1 cellular context compared by ENCODE assay signal in the genomic region with DNA sequence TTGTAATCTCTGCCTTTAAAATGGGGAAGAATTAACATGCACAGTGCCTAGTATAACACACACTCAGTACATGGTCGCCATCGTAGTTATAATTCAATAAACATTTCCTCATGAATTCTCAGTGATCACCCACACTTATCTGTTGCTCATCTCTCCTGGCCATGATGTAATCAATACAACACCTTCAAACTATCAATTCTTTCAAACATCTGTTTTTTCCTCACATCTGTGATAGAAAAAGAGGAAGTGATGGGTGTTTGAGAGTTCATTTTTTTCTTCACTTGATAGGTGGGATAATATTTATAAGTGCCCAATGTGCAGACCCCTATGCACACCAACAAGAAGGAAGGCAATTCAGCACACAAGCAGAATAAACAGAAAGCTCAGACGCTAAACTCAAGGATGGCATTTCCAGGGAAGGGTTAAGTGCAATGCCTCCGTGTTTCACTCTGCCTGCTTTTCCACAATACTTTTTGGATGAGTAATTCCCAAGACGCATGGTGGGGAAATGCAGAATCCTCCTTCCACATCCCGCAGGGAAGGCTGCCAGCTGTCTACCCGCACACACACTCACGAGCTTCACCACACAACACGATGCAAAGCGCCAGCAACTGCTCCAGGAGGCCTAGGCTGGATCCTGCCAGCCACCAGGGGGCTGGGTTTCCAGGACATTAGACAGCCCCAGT.
TF ChIP-seq lines count a peak whose summit lies in the region.

No MANE protein-coding gene starts in this region.

TF ChIP-seq in K562, 482 proteins besides CTCF, POLR2A, EP300 and RAD21 (continued from another document):
- TF ChIP-seq, protein P1, sequence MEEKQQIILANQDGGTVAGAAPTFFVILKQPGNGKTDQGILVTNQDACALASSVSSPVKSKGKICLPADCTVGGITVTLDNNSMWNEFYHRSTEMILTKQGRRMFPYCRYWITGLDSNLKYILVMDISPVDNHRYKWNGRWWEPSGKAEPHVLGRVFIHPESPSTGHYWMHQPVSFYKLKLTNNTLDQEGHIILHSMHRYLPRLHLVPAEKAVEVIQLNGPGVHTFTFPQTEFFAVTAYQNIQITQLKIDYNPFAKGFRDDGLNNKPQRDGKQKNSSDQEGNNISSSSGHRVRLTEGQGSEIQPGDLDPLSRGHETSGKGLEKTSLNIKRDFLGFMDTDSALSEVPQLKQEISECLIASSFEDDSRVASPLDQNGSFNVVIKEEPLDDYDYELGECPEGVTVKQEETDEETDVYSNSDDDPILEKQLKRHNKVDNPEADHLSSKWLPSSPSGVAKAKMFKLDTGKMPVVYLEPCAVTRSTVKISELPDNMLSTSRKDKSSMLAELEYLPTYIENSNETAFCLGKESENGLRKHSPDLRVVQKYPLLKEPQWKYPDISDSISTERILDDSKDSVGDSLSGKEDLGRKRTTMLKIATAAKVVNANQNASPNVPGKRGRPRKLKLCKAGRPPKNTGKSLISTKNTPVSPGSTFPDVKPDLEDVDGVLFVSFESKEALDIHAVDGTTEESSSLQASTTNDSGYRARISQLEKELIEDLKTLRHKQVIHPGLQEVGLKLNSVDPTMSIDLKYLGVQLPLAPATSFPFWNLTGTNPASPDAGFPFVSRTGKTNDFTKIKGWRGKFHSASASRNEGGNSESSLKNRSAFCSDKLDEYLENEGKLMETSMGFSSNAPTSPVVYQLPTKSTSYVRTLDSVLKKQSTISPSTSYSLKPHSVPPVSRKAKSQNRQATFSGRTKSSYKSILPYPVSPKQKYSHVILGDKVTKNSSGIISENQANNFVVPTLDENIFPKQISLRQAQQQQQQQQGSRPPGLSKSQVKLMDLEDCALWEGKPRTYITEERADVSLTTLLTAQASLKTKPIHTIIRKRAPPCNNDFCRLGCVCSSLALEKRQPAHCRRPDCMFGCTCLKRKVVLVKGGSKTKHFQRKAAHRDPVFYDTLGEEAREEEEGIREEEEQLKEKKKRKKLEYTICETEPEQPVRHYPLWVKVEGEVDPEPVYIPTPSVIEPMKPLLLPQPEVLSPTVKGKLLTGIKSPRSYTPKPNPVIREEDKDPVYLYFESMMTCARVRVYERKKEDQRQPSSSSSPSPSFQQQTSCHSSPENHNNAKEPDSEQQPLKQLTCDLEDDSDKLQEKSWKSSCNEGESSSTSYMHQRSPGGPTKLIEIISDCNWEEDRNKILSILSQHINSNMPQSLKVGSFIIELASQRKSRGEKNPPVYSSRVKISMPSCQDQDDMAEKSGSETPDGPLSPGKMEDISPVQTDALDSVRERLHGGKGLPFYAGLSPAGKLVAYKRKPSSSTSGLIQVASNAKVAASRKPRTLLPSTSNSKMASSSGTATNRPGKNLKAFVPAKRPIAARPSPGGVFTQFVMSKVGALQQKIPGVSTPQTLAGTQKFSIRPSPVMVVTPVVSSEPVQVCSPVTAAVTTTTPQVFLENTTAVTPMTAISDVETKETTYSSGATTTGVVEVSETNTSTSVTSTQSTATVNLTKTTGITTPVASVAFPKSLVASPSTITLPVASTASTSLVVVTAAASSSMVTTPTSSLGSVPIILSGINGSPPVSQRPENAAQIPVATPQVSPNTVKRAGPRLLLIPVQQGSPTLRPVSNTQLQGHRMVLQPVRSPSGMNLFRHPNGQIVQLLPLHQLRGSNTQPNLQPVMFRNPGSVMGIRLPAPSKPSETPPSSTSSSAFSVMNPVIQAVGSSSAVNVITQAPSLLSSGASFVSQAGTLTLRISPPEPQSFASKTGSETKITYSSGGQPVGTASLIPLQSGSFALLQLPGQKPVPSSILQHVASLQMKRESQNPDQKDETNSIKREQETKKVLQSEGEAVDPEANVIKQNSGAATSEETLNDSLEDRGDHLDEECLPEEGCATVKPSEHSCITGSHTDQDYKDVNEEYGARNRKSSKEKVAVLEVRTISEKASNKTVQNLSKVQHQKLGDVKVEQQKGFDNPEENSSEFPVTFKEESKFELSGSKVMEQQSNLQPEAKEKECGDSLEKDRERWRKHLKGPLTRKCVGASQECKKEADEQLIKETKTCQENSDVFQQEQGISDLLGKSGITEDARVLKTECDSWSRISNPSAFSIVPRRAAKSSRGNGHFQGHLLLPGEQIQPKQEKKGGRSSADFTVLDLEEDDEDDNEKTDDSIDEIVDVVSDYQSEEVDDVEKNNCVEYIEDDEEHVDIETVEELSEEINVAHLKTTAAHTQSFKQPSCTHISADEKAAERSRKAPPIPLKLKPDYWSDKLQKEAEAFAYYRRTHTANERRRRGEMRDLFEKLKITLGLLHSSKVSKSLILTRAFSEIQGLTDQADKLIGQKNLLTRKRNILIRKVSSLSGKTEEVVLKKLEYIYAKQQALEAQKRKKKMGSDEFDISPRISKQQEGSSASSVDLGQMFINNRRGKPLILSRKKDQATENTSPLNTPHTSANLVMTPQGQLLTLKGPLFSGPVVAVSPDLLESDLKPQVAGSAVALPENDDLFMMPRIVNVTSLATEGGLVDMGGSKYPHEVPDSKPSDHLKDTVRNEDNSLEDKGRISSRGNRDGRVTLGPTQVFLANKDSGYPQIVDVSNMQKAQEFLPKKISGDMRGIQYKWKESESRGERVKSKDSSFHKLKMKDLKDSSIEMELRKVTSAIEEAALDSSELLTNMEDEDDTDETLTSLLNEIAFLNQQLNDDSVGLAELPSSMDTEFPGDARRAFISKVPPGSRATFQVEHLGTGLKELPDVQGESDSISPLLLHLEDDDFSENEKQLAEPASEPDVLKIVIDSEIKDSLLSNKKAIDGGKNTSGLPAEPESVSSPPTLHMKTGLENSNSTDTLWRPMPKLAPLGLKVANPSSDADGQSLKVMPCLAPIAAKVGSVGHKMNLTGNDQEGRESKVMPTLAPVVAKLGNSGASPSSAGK (IDR thresholded peaks at IDR 0.05), result peak; percentile 47; the same call in 1 of the 2 replicates
- TF ChIP-seq, protein P2, sequence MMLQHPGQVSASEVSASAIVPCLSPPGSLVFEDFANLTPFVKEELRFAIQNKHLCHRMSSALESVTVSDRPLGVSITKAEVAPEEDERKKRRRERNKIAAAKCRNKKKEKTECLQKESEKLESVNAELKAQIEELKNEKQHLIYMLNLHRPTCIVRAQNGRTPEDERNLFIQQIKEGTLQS (IDR thresholded peaks at IDR 0.05), result peak; percentile 45
- TF ChIP-seq, protein P2 (CRISPR knock-in tag; conservative IDR thresholded peaks at IDR 0.05), result no peak
- no peak for TF ChIP-seq ZNF707 (CRISPR knock-in tag; conservative IDR thresholded peaks at IDR 0.05)
- TF ChIP-seq, protein P3, sequence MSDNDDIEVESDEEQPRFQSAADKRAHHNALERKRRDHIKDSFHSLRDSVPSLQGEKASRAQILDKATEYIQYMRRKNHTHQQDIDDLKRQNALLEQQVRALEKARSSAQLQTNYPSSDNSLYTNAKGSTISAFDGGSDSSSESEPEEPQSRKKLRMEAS (CRISPR knock-in tag; IDR thresholded peaks at IDR 0.05), result 0 out of 2 replicates have a peak, but pooled peaks have one; percentile 26
- TF ChIP-seq EZH2 (IDR thresholded peaks at IDR 0.05; ENCODE audit: borderline replicate concordance, low read depth, low read length), result no peak
- peak; percentile 94 for TF ChIP-seq SPI1 (IDR thresholded peaks at IDR 0.05; ENCODE audit: borderline replicate concordance, low read depth, low read length)
- TF ChIP-seq ZNF76 (CRISPR knock-in tag; IDR thresholded peaks at IDR 0.05; ENCODE audit: borderline replicate concordance), result 0 out of 2 replicates have a peak, but pooled peaks have one; percentile 1
- TF ChIP-seq SMAD4 (CRISPR knock-in tag; conservative IDR thresholded peaks at IDR 0.05), result peak; percentile 48; the same call in 1 of the 2 replicates
- 0 out of 2 replicates have a peak, but pooled peaks have one; percentile 15 for TF ChIP-seq MECOM (CRISPR knock-in tag; IDR thresholded peaks at IDR 0.05)
- TF ChIP-seq, protein P4, sequence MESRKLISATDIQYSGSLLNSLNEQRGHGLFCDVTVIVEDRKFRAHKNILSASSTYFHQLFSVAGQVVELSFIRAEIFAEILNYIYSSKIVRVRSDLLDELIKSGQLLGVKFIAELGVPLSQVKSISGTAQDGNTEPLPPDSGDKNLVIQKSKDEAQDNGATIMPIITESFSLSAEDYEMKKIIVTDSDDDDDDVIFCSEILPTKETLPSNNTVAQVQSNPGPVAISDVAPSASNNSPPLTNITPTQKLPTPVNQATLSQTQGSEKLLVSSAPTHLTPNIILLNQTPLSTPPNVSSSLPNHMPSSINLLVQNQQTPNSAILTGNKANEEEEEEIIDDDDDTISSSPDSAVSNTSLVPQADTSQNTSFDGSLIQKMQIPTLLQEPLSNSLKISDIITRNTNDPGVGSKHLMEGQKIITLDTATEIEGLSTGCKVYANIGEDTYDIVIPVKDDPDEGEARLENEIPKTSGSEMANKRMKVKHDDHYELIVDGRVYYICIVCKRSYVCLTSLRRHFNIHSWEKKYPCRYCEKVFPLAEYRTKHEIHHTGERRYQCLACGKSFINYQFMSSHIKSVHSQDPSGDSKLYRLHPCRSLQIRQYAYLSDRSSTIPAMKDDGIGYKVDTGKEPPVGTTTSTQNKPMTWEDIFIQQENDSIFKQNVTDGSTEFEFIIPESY (CRISPR knock-in tag; IDR thresholded peaks at IDR 0.05), result peak; percentile 72
- TF ChIP-seq, protein P5, sequence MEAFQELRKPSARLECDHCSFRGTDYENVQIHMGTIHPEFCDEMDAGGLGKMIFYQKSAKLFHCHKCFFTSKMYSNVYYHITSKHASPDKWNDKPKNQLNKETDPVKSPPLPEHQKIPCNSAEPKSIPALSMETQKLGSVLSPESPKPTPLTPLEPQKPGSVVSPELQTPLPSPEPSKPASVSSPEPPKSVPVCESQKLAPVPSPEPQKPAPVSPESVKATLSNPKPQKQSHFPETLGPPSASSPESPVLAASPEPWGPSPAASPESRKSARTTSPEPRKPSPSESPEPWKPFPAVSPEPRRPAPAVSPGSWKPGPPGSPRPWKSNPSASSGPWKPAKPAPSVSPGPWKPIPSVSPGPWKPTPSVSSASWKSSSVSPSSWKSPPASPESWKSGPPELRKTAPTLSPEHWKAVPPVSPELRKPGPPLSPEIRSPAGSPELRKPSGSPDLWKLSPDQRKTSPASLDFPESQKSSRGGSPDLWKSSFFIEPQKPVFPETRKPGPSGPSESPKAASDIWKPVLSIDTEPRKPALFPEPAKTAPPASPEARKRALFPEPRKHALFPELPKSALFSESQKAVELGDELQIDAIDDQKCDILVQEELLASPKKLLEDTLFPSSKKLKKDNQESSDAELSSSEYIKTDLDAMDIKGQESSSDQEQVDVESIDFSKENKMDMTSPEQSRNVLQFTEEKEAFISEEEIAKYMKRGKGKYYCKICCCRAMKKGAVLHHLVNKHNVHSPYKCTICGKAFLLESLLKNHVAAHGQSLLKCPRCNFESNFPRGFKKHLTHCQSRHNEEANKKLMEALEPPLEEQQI (IDR thresholded peaks at IDR 0.05), result no peak
- TF ChIP-seq ELF4 (CRISPR knock-in tag; IDR thresholded peaks at IDR 0.05), result no peak
- no peak for TF ChIP-seq PHF20 (IDR thresholded peaks at IDR 0.05; ENCODE audit: partially characterized antibody)
- TF ChIP-seq CEBPG (CRISPR knock-in tag; IDR thresholded peaks at IDR 0.05), result peak; percentile 39; the same call in 1 of the 2 replicates
- peak in 1 of 2 experiments; percentile 62; a peak in 1 of 4 replicates for TF ChIP-seq CEBPG (tag; conservative IDR thresholded peaks at IDR 0.05 in 1 of 2, IDR thresholded peaks at IDR 0.05 in 1 of 2)
- TF ChIP-seq RBBP5 (IDR thresholded peaks at IDR 0.05; ENCODE audit: borderline replicate concordance, insufficient read depth, low read length, poor library complexity, severe bottlenecking), result no peak
- TF ChIP-seq, protein P6, sequence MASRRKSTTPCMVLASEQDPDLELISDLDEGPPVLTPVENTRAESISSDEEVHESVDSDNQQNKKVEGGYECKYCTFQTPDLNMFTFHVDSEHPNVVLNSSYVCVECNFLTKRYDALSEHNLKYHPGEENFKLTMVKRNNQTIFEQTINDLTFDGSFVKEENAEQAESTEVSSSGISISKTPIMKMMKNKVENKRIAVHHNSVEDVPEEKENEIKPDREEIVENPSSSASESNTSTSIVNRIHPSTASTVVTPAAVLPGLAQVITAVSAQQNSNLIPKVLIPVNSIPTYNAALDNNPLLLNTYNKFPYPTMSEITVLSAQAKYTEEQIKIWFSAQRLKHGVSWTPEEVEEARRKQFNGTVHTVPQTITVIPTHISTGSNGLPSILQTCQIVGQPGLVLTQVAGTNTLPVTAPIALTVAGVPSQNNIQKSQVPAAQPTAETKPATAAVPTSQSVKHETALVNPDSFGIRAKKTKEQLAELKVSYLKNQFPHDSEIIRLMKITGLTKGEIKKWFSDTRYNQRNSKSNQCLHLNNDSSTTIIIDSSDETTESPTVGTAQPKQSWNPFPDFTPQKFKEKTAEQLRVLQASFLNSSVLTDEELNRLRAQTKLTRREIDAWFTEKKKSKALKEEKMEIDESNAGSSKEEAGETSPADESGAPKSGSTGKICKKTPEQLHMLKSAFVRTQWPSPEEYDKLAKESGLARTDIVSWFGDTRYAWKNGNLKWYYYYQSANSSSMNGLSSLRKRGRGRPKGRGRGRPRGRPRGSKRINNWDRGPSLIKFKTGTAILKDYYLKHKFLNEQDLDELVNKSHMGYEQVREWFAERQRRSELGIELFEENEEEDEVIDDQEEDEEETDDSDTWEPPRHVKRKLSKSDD (conservative IDR thresholded peaks at IDR 0.05; ENCODE audit: low read length), result no peak
- TF ChIP-seq HDAC8 (tag; IDR thresholded peaks at IDR 0.05), result peak; percentile 77; the same call in 1 of the 2 replicates
- TF ChIP-seq HDAC2 (IDR thresholded peaks at IDR 0.05), result 0 out of 2 replicates have a peak, but pooled peaks have one; percentile 17
- TF ChIP-seq ATF7 (IDR thresholded peaks at IDR 0.05), result peak; percentile 17; the same call in 1 of the 2 replicates
- no peak for TF ChIP-seq RCOR1 (IDR thresholded peaks at IDR 0.05; ENCODE audit: borderline replicate concordance in 1 of 2, low read depth in 2 of 2, low read length in 2 of 2)
- TF ChIP-seq CC2D1A (IDR thresholded peaks at IDR 0.05), result no peak
